ENCODE assay signal across 9 cellular contexts in genomic region chr9:128829477-128830251, GRCh38. TPM values are rescaled to one million over a fixed set of nuclear protein-coding genes. Genes with fewer than 3 reads are reported as not detected.
DNase-seq lines count a peak whose midpoint lies in the region; ATAC-seq, FAIRE-seq and TF ChIP-seq lines count a peak whose summit lies in the region.
"Had no signal": no experiment of that assay in that cellular context is flagged by ENCODE, and none has a peak within 500 bp of the region (broad histone marks: within the 10 kb centered on the region; RNA-seq: fewer than 3 reads in every experiment).

Gene SPOUT1 (minus strand): TSS chr9:128829794. CDS start chr9:128829780, 14 bp downstream.

- H3K4me1 ChIP-seq in kidney (ENCODE audit: control insufficient read depth in 1 of 2, insufficient read depth in 1 of 2, low read depth in 1 of 2, low read length in 2 of 2): peaks cover 6 to 7% of the 10 kb centered on the region in 2 donors

- intact Hi-C loops in kidney (cut with DNase I): no loop called here

- H3K4me3 ChIP-seq in kidney (ENCODE audit: low read length in 2 of 2): peak within 1 kb of the TSS; percentile 76 to 85

- H3K9me3 ChIP-seq in kidney (ENCODE audit: control insufficient read depth in 1 of 2, low read length in 2 of 2): no peaks in the 10 kb centered on the region

- H3K36me3 ChIP-seq in kidney (ENCODE audit: control insufficient read depth in 1 of 2, insufficient read depth in 2 of 2, low read length in 2 of 2): peaks cover 8 to 25% of the 10 kb centered on the region in 2 donors

- no peak for FAIRE-seq in kidney (lab: Jason Lieb, UNC)
- FAIRE-seq: colon had no signal

- DNase-seq in AG09319 (ENCODE audit: extremely low read depth, low read depth): peak; percentile 63
- peak; percentile 69 for DNase-seq in NCI-H446 treated with DMSO at 0.1 percent for 48 hours (lab: John Stamatoyannopoulos, UW)
- peak; percentile 86 for DNase-seq in activated CD4-positive, alpha-beta T cell treated with anti-CD3 and anti-CD28 coated beads for 1 hour
- DNase-seq in cerebellum (ENCODE audit: low spot score): peak; percentile 99
- peak; percentile 97 for DNase-seq in kidney
- DNase-seq in stimulated activated CD4-positive, alpha-beta T cell treated with anti-CD3 and anti-CD28 coated beads, Interleukin-15, amount 100 ng/mL, for 24 hours: peak; percentile 96

- peak within 1 kb of the TSS; percentile 8 to 51 for H3K27ac ChIP-seq in kidney (ENCODE audit: low read depth in 2 of 2, low read length in 2 of 2)

- peak within 1 kb of the TSS; percentile 65 to 72 for H3K9ac ChIP-seq in kidney (ENCODE audit: low read length in 2 of 2)

- no peak for TF ChIP-seq CTCF in AG09319 (IDR thresholded peaks at IDR 0.05; ENCODE audit: low read depth, low read length)
- no peak for TF ChIP-seq CTCF in kidney (IDR thresholded peaks at IDR 0.05; ENCODE audit: borderline replicate concordance, extremely low read depth, insufficient read depth)

- ATAC-seq in GM19035 (IDR thresholded peaks at IDR 0.05; ENCODE audit: unreplicated experiment) (peak; percentile 98), HG03354 (IDR thresholded peaks at IDR 0.05; ENCODE audit: poor library complexity, severe bottlenecking, unreplicated experiment) (peak; percentile 97)

RNA-seq across cellular contexts. Expression of gene SPOUT1, which starts in this region (rescaled TPM):
- total RNA-seq in cerebellum: 19.5 TPM
- 42.0 TPM for total RNA-seq in kidney
- 56.8 TPM for polyA plus RNA-seq in kidney (ENCODE audit: insufficient read depth, low read depth, low replicate concordance)

Comparison
In these comparisons a context has a peak if more than half of its experiments do, and no peak if none do; other contexts are left out.
1. Peak in every context shown above with its lines: DNase-seq, ATAC-seq, H3K4me3 ChIP-seq and H3K27ac ChIP-seq.